In genomic region chr19:38693380-38694223, GRCh38 we compare ENCODE assay signal across 9 cellular contexts. TPM values are rescaled to one million over a fixed set of nuclear protein-coding genes. Genes with fewer than 3 reads are reported as not detected.
A peak's percentile ranks its signal among the peaks of the same experiment; 100 is the strongest.
DNase-seq lines count a peak whose midpoint lies in the region; TF ChIP-seq lines count a peak whose summit lies in the region.
"Had no signal": no experiment of that assay in that cellular context is flagged by ENCODE, and none has a peak within 500 bp of the region (broad histone marks: within the 10 kb centered on the region; RNA-seq: fewer than 3 reads in every experiment).

No MANE protein-coding gene starts in this region.

- peak overlapping the region; percentile 43; the same call in 1 of the 2 replicates for H3K9ac ChIP-seq in HUES48 (ENCODE audit: low read depth, low read length)
- H3K9ac ChIP-seq: KMS-11 had no signal

- H3K36me3 Mint-ChIP-seq in activated CD4-positive, alpha-beta memory T cell treated with anti-CD3 and anti-CD28 coated beads for 36 hours = peaks cover 1% of the 10 kb centered on the region

- H3K4me3 Mint-ChIP-seq in activated CD4-positive, alpha-beta memory T cell treated with anti-CD3 and anti-CD28 coated beads for 36 hours = peak overlapping the region; percentile 33

- H3K4me3 ChIP-seq in HUES48 (ENCODE audit: low read depth, low read length) (no peak overlapping the region), fibroblast of pulmonary artery (replicated peaks; ENCODE audit: low read depth, low read length) (no peak overlapping the region), neutrophil (ENCODE audit: low read depth in 1 of 2, low read length in 1 of 2) (peak overlapping the region; percentile 28 to 29)

- H3K9me3 ChIP-seq in HUES48 (ENCODE audit: control insufficient read depth, insufficient read depth, low read length) (no peaks in the 10 kb centered on the region), neutrophil (no peaks in the 10 kb centered on the region)

- H3K27me3 Mint-ChIP-seq in activated CD4-positive, alpha-beta memory T cell treated with anti-CD3 and anti-CD28 coated beads for 36 hours = no peaks in the 10 kb centered on the region

- H3K27ac ChIP-seq in HUES48 (ENCODE audit: low read depth, low read length) = peak overlapping the region; percentile 87
- peak overlapping the region; percentile 88 for H3K27ac ChIP-seq in neutrophil
- H3K27ac ChIP-seq: KMS-11 had no signal

- DNase-seq in EH (ENCODE audit: low read depth) = peak; percentile 90
- DNase-seq in activated CD4-positive, alpha-beta memory T cell treated with anti-CD3 and anti-CD28 coated beads for 36 hours = peak; percentile 51
- peak; percentile 81 for DNase-seq in fibroblast of pulmonary artery (ENCODE audit: low read depth)
- no peak for DNase-seq in D341Med (ENCODE audit: low spot score)
- DNase-seq in NCI-H524 (lab: John Stamatoyannopoulos, UW) = no peak
- no peak for DNase-seq in NCI-H1694 treated with DMSO at 0.1 percent for 48 hours (lab: John Stamatoyannopoulos, UW)

- intact Hi-C loops in activated CD4-positive, alpha-beta memory T cell treated with anti-CD3 and anti-CD28 coated beads for 36 hours (cut with micrococcal nuclease) = no loop called here

- H3K27me3 ChIP-seq in HUES48 (ENCODE audit: control insufficient read depth, insufficient read depth, low read length) (no peaks in the 10 kb centered on the region), neutrophil (no peaks in the 10 kb centered on the region)

- POLR2A ChIA-PET in activated CD4-positive, alpha-beta memory T cell treated with anti-CD3 and anti-CD28 coated beads for 36 hours (lab: Charles Lee) = interaction anchor here (1.3 kb wide), 1 partner anchor 46 kb away, joined by 6 read pairs; the partner anchor contains the start of gene ACTN4

- H3K27ac Mint-ChIP-seq in activated CD4-positive, alpha-beta memory T cell treated with anti-CD3 and anti-CD28 coated beads for 36 hours = peak overlapping the region; percentile 63

- H3K4me1 ChIP-seq in HUES48 (ENCODE audit: control insufficient read depth, insufficient read depth, low read length) = peaks cover 36% of the 10 kb centered on the region
- H3K4me1 ChIP-seq in neutrophil (ENCODE audit: control insufficient read depth in 1 of 2, insufficient read depth in 1 of 2, low read depth in 1 of 2, low read length in 1 of 2) = peaks cover 53 to 59% of the 10 kb centered on the region in 2 experiments

- H3K4me1 Mint-ChIP-seq in activated CD4-positive, alpha-beta memory T cell treated with anti-CD3 and anti-CD28 coated beads for 36 hours (ENCODE audit: low read depth) = peaks cover 71% of the 10 kb centered on the region

- CTCF ChIA-PET in activated CD4-positive, alpha-beta memory T cell treated with anti-CD3 and anti-CD28 coated beads for 36 hours (lab: Charles Lee) = interaction anchor here (1.2 to 1.5 kb wide), 3 partner anchors 47 to 59 kb away, joined by 3 read pairs; partner anchors contain the start of gene ACTN4

- no peaks in the 10 kb centered on the region for H3K9me3 Mint-ChIP-seq in activated CD4-positive, alpha-beta memory T cell treated with anti-CD3 and anti-CD28 coated beads for 36 hours

- peaks cover 13% of the 10 kb centered on the region for H3K36me3 ChIP-seq in HUES48 (ENCODE audit: control insufficient read depth, insufficient read depth, low read length)
- peaks cover 6% of the 10 kb centered on the region for H3K36me3 ChIP-seq in neutrophil

- TF ChIP-seq CTCF in fibroblast of pulmonary artery (IDR thresholded peaks at IDR 0.05; ENCODE audit: low read length, missing control alignments) = no peak
- TF ChIP-seq CTCF in neutrophil (IDR thresholded peaks at IDR 0.05) = no peak

RNA-seq across cellular contexts. Expression of gene ACTN4, which starts 46.2 kb away (rescaled TPM):
- total RNA-seq in activated CD4-positive, alpha-beta memory T cell treated with anti-CD3 and anti-CD28 coated beads for 36 hours = 100 to 1,000 TPM; 267 to 270 TPM

RNA-seq across cellular contexts. Expression of gene CAPN12, which starts 50.7 kb away (rescaled TPM):
- total RNA-seq in activated CD4-positive, alpha-beta memory T cell treated with anti-CD3 and anti-CD28 coated beads for 36 hours = 1 to 10 TPM; 7.1 to 9.0 TPM

Comparison
In these comparisons a context has a peak if more than half of its experiments do, and no peak if none do; other contexts are left out.
1. DNase-seq: peak in EH (single experiment), activated CD4-positive, alpha-beta memory T cell treated with anti-CD3 and anti-CD28 coated beads for 36 hours (single experiment) and fibroblast of pulmonary artery (single experiment); none in D341Med (single experiment), NCI-H524 (0 of 2) and NCI-H1694 treated with DMSO at 0.1 percent for 48 hours (single experiment).
2. H3K4me3 ChIP-seq: peak in neutrophil (2 of 2); none in HUES48 (single experiment) and fibroblast of pulmonary artery (single experiment).